Comparison of ENCODE assay signal across 21 cellular contexts in the genomic region with DNA sequence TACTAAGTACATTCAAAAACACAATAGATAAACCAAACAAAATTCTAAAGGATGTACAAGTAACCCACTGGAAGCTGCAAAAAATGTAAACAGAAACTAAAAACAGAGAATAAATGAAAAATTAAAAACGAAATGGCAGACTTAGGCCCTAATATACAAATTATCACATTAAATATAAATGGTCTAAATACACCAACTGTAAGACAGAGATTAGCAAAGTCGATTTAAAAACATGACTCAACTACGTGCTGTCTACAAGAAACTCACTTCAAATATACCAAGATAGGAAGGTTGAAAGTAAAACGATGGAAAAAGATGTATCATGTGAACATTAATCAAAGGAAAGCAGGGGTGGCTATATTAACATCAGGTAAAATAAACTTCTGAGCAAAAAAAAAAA. TPM values are rescaled to one million over a fixed set of nuclear protein-coding genes. Genes with fewer than 3 reads are reported as not detected.
DNase-seq lines count a peak whose midpoint lies in the region; TF ChIP-seq lines count a peak whose summit lies in the region.
"Had no signal": no experiment of that assay in that cellular context is flagged by ENCODE, and none has a peak within 500 bp of the region (broad histone marks: within the 10 kb centered on the region; RNA-seq: fewer than 3 reads in every experiment).

No MANE protein-coding gene starts in this region.

- H3K4me3 Mint-ChIP-seq in activated CD4-positive, alpha-beta memory T cell treated with anti-CD3 and anti-CD28 coated beads, Interleukin-2, amount 10 ng/mL, durations not matched to agents 7 days and 5 days, result no peak overlapping the region
- no peak overlapping the region for H3K4me3 Mint-ChIP-seq in activated CD4-positive, alpha-beta memory T cell treated with anti-CD3 and anti-CD28 coated beads for 36 hours
- no peak overlapping the region for H3K4me3 Mint-ChIP-seq in dendritic cell treated with granulocyte-macrophage colony-stimulating factor and Interleukin-4, amounts not matched to agents 40 ng/mL and 50 ng/mL, for 4 days
- H3K4me3 Mint-ChIP-seq: HFFc6 had no signal

- no peak for TF ChIP-seq POLR2A in spleen (IDR thresholded peaks at IDR 0.05)

- H3K27me3 Mint-ChIP-seq in activated CD4-positive, alpha-beta memory T cell treated with anti-CD3 and anti-CD28 coated beads, Interleukin-2, amount 10 ng/mL, durations not matched to agents 7 days and 5 days, result no peaks in the 10 kb centered on the region
- H3K27me3 Mint-ChIP-seq in activated CD4-positive, alpha-beta memory T cell treated with anti-CD3 and anti-CD28 coated beads for 36 hours, result no peaks in the 10 kb centered on the region
- H3K27me3 Mint-ChIP-seq in dendritic cell treated with granulocyte-macrophage colony-stimulating factor and Interleukin-4, amounts not matched to agents 40 ng/mL and 50 ng/mL, for 4 days, result no peaks in the 10 kb centered on the region
- H3K27me3 Mint-ChIP-seq: IgD-negative memory B cell had no signal

- intact Hi-C loops in activated CD4-positive, alpha-beta memory T cell treated with anti-CD3 and anti-CD28 coated beads for 36 hours (cut with micrococcal nuclease), result no loop called here
- intact Hi-C loops in dendritic cell treated with granulocyte-macrophage colony-stimulating factor and Interleukin-4, amounts not matched to agents 40 ng/mL and 50 ng/mL, for 4 days (cut with micrococcal nuclease), result no loop called here
- intact Hi-C loops in spleen (cut with DNase I; ENCODE audit: low total_unique reads), result no loop called here

- H3K9me3 Mint-ChIP-seq in activated CD4-positive, alpha-beta memory T cell treated with anti-CD3 and anti-CD28 coated beads, Interleukin-2, amount 10 ng/mL, durations not matched to agents 7 days and 5 days, result peaks cover 30% of the 10 kb centered on the region
- H3K9me3 Mint-ChIP-seq in activated CD4-positive, alpha-beta memory T cell treated with anti-CD3 and anti-CD28 coated beads for 36 hours, result peaks cover 46% of the 10 kb centered on the region
- H3K9me3 Mint-ChIP-seq in dendritic cell treated with granulocyte-macrophage colony-stimulating factor and Interleukin-4, amounts not matched to agents 40 ng/mL and 50 ng/mL, for 4 days, result peaks cover 27% of the 10 kb centered on the region

- H3K4me1 ChIP-seq in HEK293 (ENCODE audit: control insufficient read depth, insufficient read depth, low read length) (no peaks in the 10 kb centered on the region), spleen (peaks cover 0 to 37% (median 3%) of the 10 kb centered on the region in 6 donors)
- H3K4me1 ChIP-seq: SJSA1 had no signal

- CTCF ChIA-PET in activated CD4-positive, alpha-beta memory T cell treated with anti-CD3 and anti-CD28 coated beads, Interleukin-2, amount 10 ng/mL, durations not matched to agents 7 days and 5 days (lab: Charles Lee), result interaction anchor here (1.1 kb wide), 1 partner anchor 41 kb away, joined by 3 read pairs; no protein-coding TSS in a partner anchor
- CTCF ChIA-PET in activated CD4-positive, alpha-beta memory T cell treated with anti-CD3 and anti-CD28 coated beads for 36 hours (lab: Charles Lee), result no interaction called here
- CTCF ChIA-PET in HEK293 (lab: Yijun Ruan, JAX), result interaction anchor here (0.8 kb wide), 1 partner anchor 327 kb away, joined by 3 read pairs; no protein-coding TSS in a partner anchor

- no peaks in the 10 kb centered on the region for H3K9me3 ChIP-seq in HEK293 (ENCODE audit: control insufficient read depth, insufficient read depth, low read depth, low read length)
- peaks cover 3 to 49% (median 43%) of the 10 kb centered on the region in 8 donors for H3K9me3 ChIP-seq in spleen
- H3K9me3 ChIP-seq: SJSA1 had no signal

- peak overlapping the region; percentile 90 for H3K27ac Mint-ChIP-seq in activated CD4-positive, alpha-beta memory T cell treated with anti-CD3 and anti-CD28 coated beads, Interleukin-2, amount 10 ng/mL, durations not matched to agents 7 days and 5 days
- H3K27ac Mint-ChIP-seq in activated CD4-positive, alpha-beta memory T cell treated with anti-CD3 and anti-CD28 coated beads for 36 hours, result no peak overlapping the region
- H3K27ac Mint-ChIP-seq in dendritic cell treated with granulocyte-macrophage colony-stimulating factor and Interleukin-4, amounts not matched to agents 40 ng/mL and 50 ng/mL, for 4 days, result peak overlapping the region; percentile 62
- H3K27ac Mint-ChIP-seq: HFFc6 had no signal

- H3K27ac ChIP-seq in HEK293 (ENCODE audit: extremely low read depth, low read depth, low read length) (no peak overlapping the region), spleen (peak overlapping the region in 6 of 8 donors; percentile 66 to 89 (median 79))
- H3K27ac ChIP-seq: C4-2B, SJSA1 had no signal

- H3K36me3 ChIP-seq in HEK293 (ENCODE audit: control insufficient read depth in 2 of 2, insufficient read depth in 1 of 2, low read length in 2 of 2) (peaks cover 34 to 69% of the 10 kb centered on the region in 2 experiments), spleen (peaks cover 0 to 80% (median 16%) of the 10 kb centered on the region in 6 donors)

- H3K4me3 ChIP-seq in HEK293 (ENCODE audit: low read depth, low read length) (no peak overlapping the region), spleen (peak overlapping the region in 1 of 8 donors; percentile 43)
- H3K4me3 ChIP-seq: SJSA1 had no signal

- DNase-seq in activated CD4-positive, alpha-beta memory T cell treated with anti-CD3 and anti-CD28 coated beads, Interleukin-2, amount 10 ng/mL, durations not matched to agents 7 days and 5 days, result no peak
- DNase-seq in activated CD4-positive, alpha-beta memory T cell treated with anti-CD3 and anti-CD28 coated beads for 36 hours, result no peak
- DNase-seq in spleen (no peak), Ammon's horn (ENCODE audit: low spot score) (no peak), AG20443 (ENCODE audit: low spot score) (no peak)
- DNase-seq: Calu3, DND-41, HFFc6, NCI-H1048, NCI-H1417, NCI-H1694, NCI-H2029 treated with DMSO at 0.1 percent for 48 hours, NCI-H2227 treated with DMSO at 0.1 percent for 48 hours, NCI-H526 treated with DMSO at 0.1 percent for 48 hours, Right ventricle myocardium superior, RPMI8226 had no signal

- no peaks in the 10 kb centered on the region for H3K27me3 ChIP-seq in spleen (replicated peaks in 1 of 7)
- H3K27me3 ChIP-seq: SJSA1 had no signal

- TF ChIP-seq CTCF in HEK293 (tag by site-specific recombination; IDR thresholded peaks at IDR 0.05) (no peak), spleen (IDR thresholded peaks at IDR 0.05 in 8 of 11, conservative IDR thresholded peaks at IDR 0.05 in 3 of 11) (no peak)

- POLR2A ChIA-PET in activated CD4-positive, alpha-beta memory T cell treated with anti-CD3 and anti-CD28 coated beads, Interleukin-2, amount 10 ng/mL, durations not matched to agents 7 days and 5 days (lab: Charles Lee), result interaction anchor here (1.3 kb wide), 1 partner anchor 21 kb away, joined by 3 read pairs; no protein-coding TSS in a partner anchor
- POLR2A ChIA-PET in activated CD4-positive, alpha-beta memory T cell treated with anti-CD3 and anti-CD28 coated beads for 36 hours (lab: Charles Lee), result no interaction called here
- POLR2A ChIA-PET in HEK293 (lab: Yijun Ruan, JAX), result no interaction called here

- 92 to 96% (median 93%) methylated on average over 4 of the region's 4 CpGs for WGBS in spleen, 5 donors

- H3K4me1 Mint-ChIP-seq in activated CD4-positive, alpha-beta memory T cell treated with anti-CD3 and anti-CD28 coated beads, Interleukin-2, amount 10 ng/mL, durations not matched to agents 7 days and 5 days, result peaks cover 36% of the 10 kb centered on the region
- peaks cover 14% of the 10 kb centered on the region for H3K4me1 Mint-ChIP-seq in activated CD4-positive, alpha-beta memory T cell treated with anti-CD3 and anti-CD28 coated beads for 36 hours (ENCODE audit: low read depth)
- H3K4me1 Mint-ChIP-seq in dendritic cell treated with granulocyte-macrophage colony-stimulating factor and Interleukin-4, amounts not matched to agents 40 ng/mL and 50 ng/mL, for 4 days (ENCODE audit: low read depth), result peaks cover 30% of the 10 kb centered on the region
- H3K4me1 Mint-ChIP-seq: IgD-negative memory B cell had no signal

- H3K36me3 Mint-ChIP-seq in activated CD4-positive, alpha-beta memory T cell treated with anti-CD3 and anti-CD28 coated beads, Interleukin-2, amount 10 ng/mL, durations not matched to agents 7 days and 5 days (ENCODE audit: low read depth), result peaks cover 61% of the 10 kb centered on the region
- peaks cover 68% of the 10 kb centered on the region for H3K36me3 Mint-ChIP-seq in activated CD4-positive, alpha-beta memory T cell treated with anti-CD3 and anti-CD28 coated beads for 36 hours
- H3K36me3 Mint-ChIP-seq in dendritic cell treated with granulocyte-macrophage colony-stimulating factor and Interleukin-4, amounts not matched to agents 40 ng/mL and 50 ng/mL, for 4 days (ENCODE audit: low read depth), result peaks cover 100% of the 10 kb centered on the region

TF ChIP-seq in HEK293, 187 proteins besides CTCF, POLR2A, EP300 and RAD21:
- no peak for TF ChIP-seq ZNF843 (tag by site-specific recombination; IDR thresholded peaks at IDR 0.05)
- TF ChIP-seq ZNF610 (tag by site-specific recombination; IDR thresholded peaks at IDR 0.05; ENCODE audit: borderline replicate concordance), result no peak
- TF ChIP-seq ZNF624 (tag by site-specific recombination; IDR thresholded peaks at IDR 0.05), result no peak
- peak; percentile 96 for TF ChIP-seq SETDB1 (IDR thresholded peaks at IDR 0.05; ENCODE audit: insufficient read length, low read length)
- TF ChIP-seq, protein P1, sequence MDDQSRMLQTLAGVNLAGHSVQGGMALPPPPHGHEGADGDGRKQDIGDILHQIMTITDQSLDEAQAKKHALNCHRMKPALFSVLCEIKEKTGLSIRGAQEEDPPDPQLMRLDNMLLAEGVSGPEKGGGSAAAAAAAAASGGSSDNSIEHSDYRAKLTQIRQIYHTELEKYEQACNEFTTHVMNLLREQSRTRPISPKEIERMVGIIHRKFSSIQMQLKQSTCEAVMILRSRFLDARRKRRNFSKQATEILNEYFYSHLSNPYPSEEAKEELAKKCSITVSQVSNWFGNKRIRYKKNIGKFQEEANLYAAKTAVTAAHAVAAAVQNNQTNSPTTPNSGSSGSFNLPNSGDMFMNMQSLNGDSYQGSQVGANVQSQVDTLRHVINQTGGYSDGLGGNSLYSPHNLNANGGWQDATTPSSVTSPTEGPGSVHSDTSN (CRISPR knock-in tag; IDR thresholded peaks at IDR 0.05), result no peak

RNA-seq across cellular contexts. Expression of a gene that starts 23.1 kb away (rescaled TPM):
- total RNA-seq in activated CD4-positive, alpha-beta memory T cell treated with anti-CD3 and anti-CD28 coated beads, Interleukin-2, amount 10 ng/mL, durations not matched to agents 7 days and 5 days, result 10 to 100 TPM; 30.0 to 31.2 TPM
- 10 to 100 TPM; 29.2 to 30.3 TPM for total RNA-seq in activated CD4-positive, alpha-beta memory T cell treated with anti-CD3 and anti-CD28 coated beads for 36 hours
- 10 to 100 TPM; 21.6 to 52.8 (median 35.0) TPM for total RNA-seq in spleen
- 10 to 100 TPM in 2 of 3 donors, 1 to 10 TPM in 1; 7.5 to 17.6 (median 13.3) TPM for polyA plus RNA-seq in spleen
